In genomic region chr22:23144926-23145906, GRCh38 we compare ENCODE assay signal across 8 cellular contexts. TPM values are rescaled to one million over a fixed set of nuclear protein-coding genes. Genes with fewer than 3 reads are reported as not detected.
DNase-seq lines count a peak whose midpoint lies in the region; ATAC-seq and TF ChIP-seq lines count a peak whose summit lies in the region.

Gene RAB36 (plus strand): TSS chr22:23145477. CDS start chr22:23146617, 1,140 bp downstream.

- H3K9me3 ChIP-seq in ascending aorta (no peaks in the 10 kb centered on the region), tibial artery (no peaks in the 10 kb centered on the region)

- H3K4me3 ChIP-seq in ascending aorta = peak within 1 kb of the TSS; percentile 54 to 57
- peak within 1 kb of the TSS; percentile 41 to 55 for H3K4me3 ChIP-seq in tibial artery

- peak; percentile 99 for DNase-seq in NCI-H1105 treated with DMSO at 0.1 percent for 48 hours (lab: John Stamatoyannopoulos, UW)
- DNase-seq in T-helper 2 cell treated with Interferon-gamma antibody and Interleukin-4, amounts not matched to agents 5 μg/mL and 100 μg/mL, for 36 hours (ENCODE audit: low spot score) = peak; percentile 78
- peak; percentile 96 to 99 for DNase-seq in ascending aorta (ENCODE audit: low spot score in 2 of 2)
- peak; percentile 97 for DNase-seq in left ventricle myocardium superior
- DNase-seq in pons (ENCODE audit: low spot score) = peak; percentile 86
- DNase-seq in tibial artery = peak; percentile 97 to 98
- no peak for DNase-seq in SKM-1 treated with dmso at 0.1 percent for 144 hours (lab: John Stamatoyannopoulos, UW; ENCODE audit: unreplicated experiment)

- peak within 1 kb of the TSS; percentile 77 for H3K4me3 Mint-ChIP-seq in T-helper 2 cell treated with Interferon-gamma antibody and Interleukin-4, amounts not matched to agents 5 μg/mL and 100 μg/mL, for 36 hours

- no peaks in the 10 kb centered on the region for H3K9me3 Mint-ChIP-seq in T-helper 2 cell treated with Interferon-gamma antibody and Interleukin-4, amounts not matched to agents 5 μg/mL and 100 μg/mL, for 36 hours

- TF ChIP-seq CTCF in ascending aorta (IDR thresholded peaks at IDR 0.05) (no peak), tibial artery (IDR thresholded peaks at IDR 0.05) (no peak)

- H3K36me3 ChIP-seq in ascending aorta = peaks cover 0 to 3% of the 10 kb centered on the region in 2 donors
- peaks cover 0 to 6% (median 0%) of the 10 kb centered on the region in 3 donors for H3K36me3 ChIP-seq in tibial artery

- H3K27ac ChIP-seq in ascending aorta (peak within 1 kb of the TSS; percentile 70 to 88), tibial artery (peak within 1 kb of the TSS; percentile 64 to 80)

- peak; percentile 56 for ATAC-seq in GM18517 (IDR thresholded peaks at IDR 0.05; ENCODE audit: unreplicated experiment)
- peak; percentile 83 for ATAC-seq in left ventricle myocardium superior

- intact Hi-C loops in ascending aorta (cut with DNase I) = loop anchor here (2.0 kb wide), 2 partner anchors 74 to 378 kb away; partner anchors contain the start of gene GNAZ
- intact Hi-C loops in left ventricle myocardium superior (cut with micrococcal nuclease) = no loop called here
- intact Hi-C loops in tibial artery (cut with DNase I; ENCODE audit: low total_unique reads) = loop anchor here (5.0 kb wide), 1 partner anchor 78 kb away; no protein-coding TSS in a partner anchor

- peaks cover 0 to 23% of the 10 kb centered on the region in 2 donors for H3K4me1 ChIP-seq in ascending aorta
- peaks cover 0 to 56% (median 28%) of the 10 kb centered on the region in 4 donors for H3K4me1 ChIP-seq in tibial artery

- H3K27me3 ChIP-seq in ascending aorta = no peaks in the 10 kb centered on the region
- no peaks in the 10 kb centered on the region for H3K27me3 ChIP-seq in tibial artery

- peak within 1 kb of the TSS; percentile 74 for H3K27ac Mint-ChIP-seq in T-helper 2 cell treated with Interferon-gamma antibody and Interleukin-4, amounts not matched to agents 5 μg/mL and 100 μg/mL, for 36 hours

- H3K36me3 Mint-ChIP-seq in T-helper 2 cell treated with Interferon-gamma antibody and Interleukin-4, amounts not matched to agents 5 μg/mL and 100 μg/mL, for 36 hours (ENCODE audit: low read depth) = no peaks in the 10 kb centered on the region

- peaks cover 11% of the 10 kb centered on the region for H3K27me3 Mint-ChIP-seq in T-helper 2 cell treated with Interferon-gamma antibody and Interleukin-4, amounts not matched to agents 5 μg/mL and 100 μg/mL, for 36 hours (ENCODE audit: low read depth)

- peaks cover 28% of the 10 kb centered on the region for H3K4me1 Mint-ChIP-seq in T-helper 2 cell treated with Interferon-gamma antibody and Interleukin-4, amounts not matched to agents 5 μg/mL and 100 μg/mL, for 36 hours (ENCODE audit: low read depth)

RNA-seq across cellular contexts. Expression of gene RAB36, which starts in this region (rescaled TPM):
- total RNA-seq in ascending aorta = 1.8 TPM
- 0.74 TPM for total RNA-seq in left ventricle myocardium superior

Comparison
In these comparisons a context has a peak if more than half of its experiments do, and no peak if none do; other contexts are left out.
1. Peak in DNase-seq and ATAC-seq in left ventricle myocardium superior; RNA of the gene not detected or under 1 TPM.